Comparison of ENCODE assay signal across 9 cellular contexts in the genomic region with DNA sequence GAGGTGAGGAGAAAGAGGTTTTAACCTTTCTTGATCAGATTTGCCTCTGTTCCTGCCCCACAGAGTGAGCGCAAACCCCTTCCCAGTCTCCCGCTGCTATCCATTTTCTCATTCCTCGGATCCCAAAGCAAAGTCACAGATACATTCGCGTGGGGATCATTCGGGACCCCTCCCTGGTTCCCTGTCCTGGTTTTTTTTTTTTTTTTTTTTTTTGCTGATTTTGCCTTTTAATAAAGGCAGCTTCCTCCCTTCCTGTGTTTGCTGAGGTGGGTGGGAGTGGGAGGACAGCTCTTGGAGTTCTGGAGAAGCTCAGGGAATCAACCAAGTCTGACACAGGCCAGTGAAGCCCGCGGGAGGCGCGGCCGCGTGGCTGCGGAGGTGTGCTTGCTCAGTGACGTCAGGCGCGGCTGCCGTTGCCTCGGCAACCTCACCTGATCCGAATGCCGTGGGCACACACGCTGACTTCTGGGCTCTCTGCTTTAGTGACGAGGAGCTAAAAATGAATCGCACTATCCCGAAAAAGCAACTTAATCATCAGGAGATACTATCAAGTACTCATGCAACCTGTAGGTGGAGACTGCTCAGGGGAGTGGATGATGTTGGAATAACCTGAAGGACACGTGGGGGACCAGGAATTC.
DNase-seq lines count a peak whose midpoint lies in the region; ATAC-seq and TF ChIP-seq lines count a peak whose summit lies in the region.
"Had no signal": no experiment of that assay in that cellular context is flagged by ENCODE, and none has a peak within 500 bp of the region (broad histone marks: within the 10 kb centered on the region; RNA-seq: fewer than 3 reads in every experiment).

No MANE protein-coding gene starts in this region.

- peak overlapping the region; percentile 48 for H3K4me2 ChIP-seq in neural cell (ENCODE audit: low read length)

- no peak for ATAC-seq in gastrocnemius medialis

- H3F3A ChIP-seq in neural cell (ENCODE audit: insufficient read depth, low read length, poor library complexity, severe bottlenecking) = no peaks in the 10 kb centered on the region

- no peaks in the 10 kb centered on the region for H3K79me2 ChIP-seq in neural cell (replicated peaks; ENCODE audit: insufficient read depth, low read length)

- peak overlapping the region; percentile 33 for H3K4me3 Mint-ChIP-seq in activated CD4-positive, alpha-beta memory T cell treated with anti-CD3 and anti-CD28 coated beads for 36 hours
- peak overlapping the region; percentile 57 for H3K4me3 Mint-ChIP-seq in stimulated activated naive CD8-positive, alpha-beta T cell treated with anti-CD3 and anti-CD28 coated beads, Interleukin-15, Interleukin-2, amounts not matched to agents 100 ng/mL and 50 ng/mL, for 24 hours

- no peaks in the 10 kb centered on the region for H3K9me3 Mint-ChIP-seq in activated CD4-positive, alpha-beta memory T cell treated with anti-CD3 and anti-CD28 coated beads for 36 hours
- no peaks in the 10 kb centered on the region for H3K9me3 Mint-ChIP-seq in stimulated activated naive CD8-positive, alpha-beta T cell treated with anti-CD3 and anti-CD28 coated beads, Interleukin-15, Interleukin-2, amounts not matched to agents 100 ng/mL and 50 ng/mL, for 24 hours

- peak; percentile 26 for TF ChIP-seq RAD21 in neural cell (conservative IDR thresholded peaks at IDR 0.05)

- intact Hi-C loops in activated CD4-positive, alpha-beta memory T cell treated with anti-CD3 and anti-CD28 coated beads for 36 hours (cut with micrococcal nuclease) = loop anchor here (2.0 kb wide), 1 partner anchor 34 kb away; no protein-coding TSS in a partner anchor
- intact Hi-C loops in gastrocnemius medialis (cut with DNase I; ENCODE audit: low total_unique reads) = no loop called here

- H3K27ac ChIP-seq in coronary artery = no peak overlapping the region
- H3K27ac ChIP-seq in neural cell (ENCODE audit: low read length) = peak overlapping the region; percentile 54
- H3K27ac ChIP-seq in gastrocnemius medialis = no peak overlapping the region
- H3K27ac ChIP-seq: SJSA1 had no signal

- in situ Hi-C loops in gastrocnemius medialis (cut with MboI; ENCODE audit: low sequenced_read_pairs in 4 of 4) = no loop called here

- H3K9me2 ChIP-seq in neural cell (ENCODE audit: insufficient read depth, low read length) = no peaks in the 10 kb centered on the region

- H3K4me1 Mint-ChIP-seq in activated CD4-positive, alpha-beta memory T cell treated with anti-CD3 and anti-CD28 coated beads for 36 hours (ENCODE audit: low read depth) = peaks cover 17% of the 10 kb centered on the region
- H3K4me1 Mint-ChIP-seq in stimulated activated naive CD8-positive, alpha-beta T cell treated with anti-CD3 and anti-CD28 coated beads, Interleukin-15, Interleukin-2, amounts not matched to agents 100 ng/mL and 50 ng/mL, for 24 hours (ENCODE audit: low read depth) = peaks cover 17% of the 10 kb centered on the region

- H3K4me3 ChIP-seq in coronary artery = peak overlapping the region; percentile 15
- peak overlapping the region; percentile 51 for H3K4me3 ChIP-seq in neural cell (ENCODE audit: low read length)
- H3K4me3 ChIP-seq in gastrocnemius medialis = no peak overlapping the region
- H3K4me3 ChIP-seq: SJSA1 had no signal

- no peaks in the 10 kb centered on the region for H3K9me3 ChIP-seq in neural cell (ENCODE audit: low read length)
- no peaks in the 10 kb centered on the region for H3K9me3 ChIP-seq in gastrocnemius medialis
- H3K9me3 ChIP-seq: SJSA1 had no signal

- peaks cover 2% of the 10 kb centered on the region for H3K27me3 Mint-ChIP-seq in activated CD4-positive, alpha-beta memory T cell treated with anti-CD3 and anti-CD28 coated beads for 36 hours
- H3K27me3 Mint-ChIP-seq in stimulated activated naive CD8-positive, alpha-beta T cell treated with anti-CD3 and anti-CD28 coated beads, Interleukin-15, Interleukin-2, amounts not matched to agents 100 ng/mL and 50 ng/mL, for 24 hours = peaks cover 3% of the 10 kb centered on the region

- no peaks in the 10 kb centered on the region for H3K27me3 ChIP-seq in neural cell (ENCODE audit: insufficient read depth, low read depth, low read length)
- H3K27me3 ChIP-seq in gastrocnemius medialis = no peaks in the 10 kb centered on the region
- H3K27me3 ChIP-seq: SJSA1 had no signal

- H3K36me3 Mint-ChIP-seq in activated CD4-positive, alpha-beta memory T cell treated with anti-CD3 and anti-CD28 coated beads for 36 hours = no peaks in the 10 kb centered on the region
- no peaks in the 10 kb centered on the region for H3K36me3 Mint-ChIP-seq in stimulated activated naive CD8-positive, alpha-beta T cell treated with anti-CD3 and anti-CD28 coated beads, Interleukin-15, Interleukin-2, amounts not matched to agents 100 ng/mL and 50 ng/mL, for 24 hours (ENCODE audit: low read depth)

- H3K36me3 ChIP-seq in neural cell (ENCODE audit: insufficient read depth, low read length) (no peaks in the 10 kb centered on the region), gastrocnemius medialis (no peaks in the 10 kb centered on the region)
- H3K36me3 ChIP-seq: SJSA1 had no signal

- H3K27ac Mint-ChIP-seq in activated CD4-positive, alpha-beta memory T cell treated with anti-CD3 and anti-CD28 coated beads for 36 hours = peak overlapping the region; percentile 11
- peak overlapping the region; percentile 79 for H3K27ac Mint-ChIP-seq in stimulated activated naive CD8-positive, alpha-beta T cell treated with anti-CD3 and anti-CD28 coated beads, Interleukin-15, Interleukin-2, amounts not matched to agents 100 ng/mL and 50 ng/mL, for 24 hours

- H3K4me1 ChIP-seq in gastrocnemius medialis = no peaks in the 10 kb centered on the region
- H3K4me1 ChIP-seq: SJSA1 had no signal

- no peak overlapping the region for H2AFZ ChIP-seq in neural cell (ENCODE audit: low read depth, low read length)

- POLR2A ChIA-PET in activated CD4-positive, alpha-beta memory T cell treated with anti-CD3 and anti-CD28 coated beads for 36 hours (lab: Charles Lee) = no interaction called here

- TF ChIP-seq POLR2A in gastrocnemius medialis (IDR thresholded peaks at IDR 0.05) = no peak

- TF ChIP-seq CTCF in coronary artery (IDR thresholded peaks at IDR 0.05) = no peak
- peak; percentile 30 for TF ChIP-seq CTCF in neural cell (IDR thresholded peaks at IDR 0.05; ENCODE audit: poor library complexity, severe bottlenecking)
- no peak for TF ChIP-seq CTCF in gastrocnemius medialis (IDR thresholded peaks at IDR 0.05 in 4 of 5, conservative IDR thresholded peaks at IDR 0.05 in 1 of 5)

- H4K20me1 ChIP-seq in neural cell (ENCODE audit: insufficient read depth) = no peaks in the 10 kb centered on the region

- H3K9ac ChIP-seq in neural cell (ENCODE audit: low read length) = peak overlapping the region; percentile 30

- DNase-seq in SIG-M5 treated with dmso at 0.1 percent for 504 hours (lab: John Stamatoyannopoulos, UW; ENCODE audit: unreplicated experiment) (peak; percentile 10), SIG-M5 (lab: John Stamatoyannopoulos, UW) (no peak), coronary artery (ENCODE audit: low spot score) (no peak), gastrocnemius medialis (no peak), HuH-7 (ENCODE audit: low spot score) (no peak)
- DNase-seq in activated CD4-positive, alpha-beta memory T cell treated with anti-CD3 and anti-CD28 coated beads for 36 hours = peak; percentile 87

- CTCF ChIA-PET in activated CD4-positive, alpha-beta memory T cell treated with anti-CD3 and anti-CD28 coated beads for 36 hours (lab: Charles Lee) = interaction anchor here (0.9 to 3.4 kb wide), 3 partner anchors 21 to 45 kb away, joined by 3 to 29 read pairs (median 4); no protein-coding TSS in a partner anchor

- peak; percentile 61 for TF ChIP-seq EP300 in neural cell (conservative IDR thresholded peaks at IDR 0.05; ENCODE audit: poor library complexity, severe bottlenecking)

TF ChIP-seq in neural cell, 6 proteins besides CTCF, POLR2A, EP300 and RAD21:
- peak; percentile 13 for TF ChIP-seq SMC3 (conservative IDR thresholded peaks at IDR 0.05; ENCODE audit: poor library complexity)
- TF ChIP-seq EZH2 (IDR thresholded peaks at IDR 0.05; ENCODE audit: borderline replicate concordance, insufficient read depth, low read length, poor library complexity, severe bottlenecking) = no peak
- TF ChIP-seq MXI1 (conservative IDR thresholded peaks at IDR 0.05; ENCODE audit: poor library complexity, severe bottlenecking) = peak; percentile 81
- TF ChIP-seq, protein P1, sequence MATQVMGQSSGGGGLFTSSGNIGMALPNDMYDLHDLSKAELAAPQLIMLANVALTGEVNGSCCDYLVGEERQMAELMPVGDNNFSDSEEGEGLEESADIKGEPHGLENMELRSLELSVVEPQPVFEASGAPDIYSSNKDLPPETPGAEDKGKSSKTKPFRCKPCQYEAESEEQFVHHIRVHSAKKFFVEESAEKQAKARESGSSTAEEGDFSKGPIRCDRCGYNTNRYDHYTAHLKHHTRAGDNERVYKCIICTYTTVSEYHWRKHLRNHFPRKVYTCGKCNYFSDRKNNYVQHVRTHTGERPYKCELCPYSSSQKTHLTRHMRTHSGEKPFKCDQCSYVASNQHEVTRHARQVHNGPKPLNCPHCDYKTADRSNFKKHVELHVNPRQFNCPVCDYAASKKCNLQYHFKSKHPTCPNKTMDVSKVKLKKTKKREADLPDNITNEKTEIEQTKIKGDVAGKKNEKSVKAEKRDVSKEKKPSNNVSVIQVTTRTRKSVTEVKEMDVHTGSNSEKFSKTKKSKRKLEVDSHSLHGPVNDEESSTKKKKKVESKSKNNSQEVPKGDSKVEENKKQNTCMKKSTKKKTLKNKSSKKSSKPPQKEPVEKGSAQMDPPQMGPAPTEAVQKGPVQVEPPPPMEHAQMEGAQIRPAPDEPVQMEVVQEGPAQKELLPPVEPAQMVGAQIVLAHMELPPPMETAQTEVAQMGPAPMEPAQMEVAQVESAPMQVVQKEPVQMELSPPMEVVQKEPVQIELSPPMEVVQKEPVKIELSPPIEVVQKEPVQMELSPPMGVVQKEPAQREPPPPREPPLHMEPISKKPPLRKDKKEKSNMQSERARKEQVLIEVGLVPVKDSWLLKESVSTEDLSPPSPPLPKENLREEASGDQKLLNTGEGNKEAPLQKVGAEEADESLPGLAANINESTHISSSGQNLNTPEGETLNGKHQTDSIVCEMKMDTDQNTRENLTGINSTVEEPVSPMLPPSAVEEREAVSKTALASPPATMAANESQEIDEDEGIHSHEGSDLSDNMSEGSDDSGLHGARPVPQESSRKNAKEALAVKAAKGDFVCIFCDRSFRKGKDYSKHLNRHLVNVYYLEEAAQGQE (IDR thresholded peaks at IDR 0.05; ENCODE audit: borderline replicate concordance) = peak; percentile 50
- no peak for TF ChIP-seq TAF1 (IDR thresholded peaks at IDR 0.05; ENCODE audit: low read depth)
- peak; percentile 46 for TF ChIP-seq POLR2AphosphoS5 (IDR thresholded peaks at IDR 0.05)
TF ChIP-seq in neural cell: peak in this region for 4.

Comparison
In these comparisons a context has a peak if more than half of its experiments do, and no peak if none do; other contexts are left out.
1. DNase-seq: peak in SIG-M5 treated with dmso at 0.1 percent for 504 hours (single experiment) and activated CD4-positive, alpha-beta memory T cell treated with anti-CD3 and anti-CD28 coated beads for 36 hours (single experiment); none in SIG-M5 (single experiment), coronary artery (single experiment), gastrocnemius medialis (0 of 2) and HuH-7 (single experiment).
2. H3K4me3 ChIP-seq: peak in coronary artery (single experiment) and neural cell (single experiment); none in gastrocnemius medialis (0 of 4).